In genomic region chr19:19627442-19627715, GRCh38 we compare ENCODE assay signal across 6 cellular contexts. TPM values are rescaled to one million over a fixed set of nuclear protein-coding genes. Genes with fewer than 3 reads are reported as not detected.
DNase-seq lines count a peak whose midpoint lies in the region; ATAC-seq and TF ChIP-seq lines count a peak whose summit lies in the region.

No MANE protein-coding gene starts in this region.

- H2BK120ac ChIP-seq in neuronal stem cell (ENCODE audit: low read depth, low read length) = peak overlapping the region; percentile 55

- H2BK15ac ChIP-seq in neuronal stem cell (ENCODE audit: low read length) = peak overlapping the region; percentile 64

- WGBS in neuronal stem cell (ENCODE audit: extremely low coverage in 2 of 2, insufficient read length in 2 of 2, insufficient replicate concordance in 1 of 2), 2 donors = no CpG with 5 or more reads among the region's 5 CpGs

- no peak overlapping the region for H2AFZ ChIP-seq in GM23338
- H2AFZ ChIP-seq in neuronal stem cell (ENCODE audit: low read length) = no peak overlapping the region

- no peaks in the 10 kb centered on the region for H3K9me3 ChIP-seq in adipocyte (ENCODE audit: control insufficient read depth, low read length)
- H3K9me3 ChIP-seq in neuronal stem cell (replicated peaks in 1 of 2; ENCODE audit: control insufficient read depth in 2 of 2, insufficient read depth in 1 of 2, low read depth in 1 of 2, low read length in 2 of 2) = peaks cover 0 to 3% of the 10 kb centered on the region in 2 donors

- H4K91ac ChIP-seq in neuronal stem cell (ENCODE audit: low read depth, low read length, poor library complexity) = no peak overlapping the region

- no peak overlapping the region for H3K14ac ChIP-seq in neuronal stem cell (ENCODE audit: low read length)

- peaks cover 13% of the 10 kb centered on the region for H3K79me1 ChIP-seq in neuronal stem cell (ENCODE audit: low read depth, low read length)

- 0 out of 2 replicates have a peak, but pooled peaks cover 4% of the 10 kb centered on the region for H3F3A ChIP-seq in GM23338 (replicated peaks; ENCODE audit: low read depth)

- H3K4ac ChIP-seq in neuronal stem cell (ENCODE audit: low read length) = no peak overlapping the region

- H3K9ac ChIP-seq in adipocyte (ENCODE audit: low read length) = no peak overlapping the region
- peak overlapping the region; percentile 92 for H3K9ac ChIP-seq in neuronal stem cell (ENCODE audit: low read depth, low read length, poor library complexity)

- peak overlapping the region; percentile 96 for H3K18ac ChIP-seq in neuronal stem cell (ENCODE audit: low read length)

- peak overlapping the region; percentile 89 for H3K4me3 Mint-ChIP-seq in GM23338

- peaks cover 21% of the 10 kb centered on the region for H3K79me2 ChIP-seq in GM23338 (replicated peaks; ENCODE audit: insufficient read depth)

- H3K23ac ChIP-seq in neuronal stem cell (ENCODE audit: low read depth, low read length, poor library complexity) = peak overlapping the region; percentile 81

- peak overlapping the region; percentile 92 for H3K4me2 ChIP-seq in GM23338
- H3K4me2 ChIP-seq in neuronal stem cell (ENCODE audit: insufficient read depth, low read length, poor library complexity, severe bottlenecking) = peak overlapping the region; percentile 96

- H2BK5ac ChIP-seq in neuronal stem cell (ENCODE audit: low read length) = no peak overlapping the region

- H3K27me3 Mint-ChIP-seq in GM23338 (ENCODE audit: insufficient read depth, low read depth, poor library complexity) = peaks cover 19% of the 10 kb centered on the region

- H3K27ac ChIP-seq in GM23338 (ENCODE audit: low read depth) (0 out of 2 replicates have a peak overlapping the region, but pooled peaks have one; percentile 98), neuronal stem cell (replicated peaks; ENCODE audit: low read length) (no peak overlapping the region)

- no peaks in the 10 kb centered on the region; the same call in 2 of the 3 replicates for H3K9me3 Mint-ChIP-seq in GM23338

- no peak for TF ChIP-seq CTCF in GM23338 (conservative IDR thresholded peaks at IDR 0.05; ENCODE audit: low read depth in 2 of 2)

- no peaks in the 10 kb centered on the region for H3K9me2 ChIP-seq in GM23338 (ENCODE audit: insufficient read depth)

- ATAC-seq in GM23338 (no peak), HG02623 (IDR thresholded peaks at IDR 0.05; ENCODE audit: unreplicated experiment) (no peak), HG03097 (IDR thresholded peaks at IDR 0.05; ENCODE audit: low FRiP score, unreplicated experiment) (no peak), HG03196 (IDR thresholded peaks at IDR 0.05; ENCODE audit: unreplicated experiment) (no peak)

- DNase-seq in GM23338 (ENCODE audit: low spot score) (no peak), adipocyte (ENCODE audit: low read depth) (no peak), neuronal stem cell (ENCODE audit: low spot score) (no peak)

- H3K4me1 ChIP-seq in GM23338 (ENCODE audit: insufficient read depth) = peaks cover 3% of the 10 kb centered on the region
- no peaks in the 10 kb centered on the region for H3K4me1 ChIP-seq in adipocyte (ENCODE audit: control insufficient read depth, insufficient read depth, low read length)
- H3K4me1 ChIP-seq in neuronal stem cell (ENCODE audit: control insufficient read depth in 2 of 2, insufficient read depth in 1 of 2, low read depth in 1 of 2, low read length in 2 of 2) = peaks cover 0 to 15% of the 10 kb centered on the region in 2 donors

- H4K8ac ChIP-seq in neuronal stem cell (ENCODE audit: low read depth, low read length) = peak overlapping the region; percentile 24

- peak overlapping the region; percentile 84 for H3K27ac Mint-ChIP-seq in GM23338

- no peak overlapping the region for H2BK12ac ChIP-seq in neuronal stem cell (ENCODE audit: low read length)

- peak overlapping the region; percentile 2 for H2AK5ac ChIP-seq in neuronal stem cell (ENCODE audit: low read depth, low read length)

- H3K36me3 ChIP-seq in GM23338 (ENCODE audit: insufficient read depth) (0 out of 2 replicates have a peak, but pooled peaks cover 4% of the 10 kb centered on the region), adipocyte (ENCODE audit: control insufficient read depth, insufficient read depth, low read length, severe bottlenecking) (no peaks in the 10 kb centered on the region), neuronal stem cell (replicated peaks in 1 of 2; ENCODE audit: control insufficient read depth in 2 of 2, insufficient read depth in 2 of 2, low read length in 2 of 2) (peaks cover 20 to 22% of the 10 kb centered on the region in 2 donors)

- 0 out of 2 replicates have a peak, but pooled peaks cover 4% of the 10 kb centered on the region for H4K20me1 ChIP-seq in GM23338 (replicated peaks; ENCODE audit: insufficient read depth)

- peaks cover 17% of the 10 kb centered on the region for H3K4me1 Mint-ChIP-seq in GM23338

- peaks cover 32% of the 10 kb centered on the region for H3K36me3 Mint-ChIP-seq in GM23338 (ENCODE audit: low read depth)

- peak overlapping the region; percentile 82 for H3K4me3 ChIP-seq in GM23338
- H3K4me3 ChIP-seq in adipocyte (ENCODE audit: low read length) = peak overlapping the region; percentile 37
- peak overlapping the region in 1 of 2 donors; percentile 97 for H3K4me3 ChIP-seq in neuronal stem cell (ENCODE audit: low read length in 2 of 2)

- no peaks in the 10 kb centered on the region for H3K27me3 ChIP-seq in GM23338 (ENCODE audit: insufficient read depth)
- H3K27me3 ChIP-seq in adipocyte (replicated peaks; ENCODE audit: control insufficient read depth, insufficient read depth, low read length) = no peaks in the 10 kb centered on the region
- H3K27me3 ChIP-seq in neuronal stem cell (ENCODE audit: control insufficient read depth in 3 of 3, insufficient read depth in 3 of 3, low read depth in 1 of 3, low read length in 3 of 3) = no peaks in the 10 kb centered on the region

TF ChIP-seq in GM23338, 12 proteins besides CTCF, POLR2A, EP300 and RAD21 (continues in another document):
- TF ChIP-seq EZH2 (IDR thresholded peaks at IDR 0.05; ENCODE audit: low read depth, unreplicated experiment) = no peak
- no peak for TF ChIP-seq NANOG (IDR thresholded peaks at IDR 0.05; ENCODE audit: borderline replicate concordance)
- TF ChIP-seq ETS1 (IDR thresholded peaks at IDR 0.05) = no peak
- no peak for TF ChIP-seq JUNB (IDR thresholded peaks at IDR 0.05; ENCODE audit: unreplicated experiment)
- TF ChIP-seq CREB1 (CRISPR knock-in tag; IDR thresholded peaks at IDR 0.05; ENCODE audit: low read depth) = no peak
- no peak for TF ChIP-seq POLR2AphosphoS5 (IDR thresholded peaks at IDR 0.05; ENCODE audit: low read depth)
- TF ChIP-seq STAT1 (IDR thresholded peaks at IDR 0.05; ENCODE audit: unreplicated experiment) = no peak

RNA-seq across cellular contexts. Expression of gene LPAR2, which starts 0.6 kb away (rescaled TPM):
- 49.5 and 63.1 TPM in 2 replicates for total RNA-seq in GM23338 (2014; rRNA removed; shearing (Covaris generic))
- polyA plus RNA-seq in GM23338 (2016; fragmentation: Nextera tagmentation; extraction: Ambion mirVana) = 35.8 and 39.4 TPM in 2 replicates
- polyA plus RNA-seq in neuronal stem cell (2013, experiment 1 of 2) = 79.0 TPM
- polyA plus RNA-seq in neuronal stem cell (2013, experiment 2 of 2) = 73.0 TPM

RNA-seq across cellular contexts. Expression of gene PBX4, which starts 8.9 kb away (rescaled TPM):
- 1.5 and 2.6 TPM in 2 replicates for total RNA-seq in GM23338 (2014; rRNA removed; shearing (Covaris generic))
- 4.1 and 5.3 TPM in 2 replicates for polyA plus RNA-seq in GM23338 (2016; fragmentation: Nextera tagmentation; extraction: Ambion mirVana)
- polyA plus RNA-seq in neuronal stem cell (2013, experiment 1 of 2) = 6.9 TPM
- 7.0 TPM for polyA plus RNA-seq in neuronal stem cell (2013, experiment 2 of 2)

RNA-seq across cellular contexts. Expression of gene GMIP, which starts 16.1 kb away (rescaled TPM):
- total RNA-seq in GM23338 (2014; rRNA removed; shearing (Covaris generic)) = 19.8 and 22.1 TPM in 2 replicates
- polyA plus RNA-seq in GM23338 (2016; fragmentation: Nextera tagmentation; extraction: Ambion mirVana) = 5.1 and 6.2 TPM in 2 replicates
- 6.5 TPM for polyA plus RNA-seq in neuronal stem cell (2013, experiment 1 of 2)
- polyA plus RNA-seq in neuronal stem cell (2013, experiment 2 of 2) = 6.7 TPM

RNA-seq across cellular contexts. Expression of gene ATP13A1, which starts 36.1 kb away (rescaled TPM):
- total RNA-seq in GM23338 (2014; rRNA removed; shearing (Covaris generic)) = 109 and 307 TPM in 2 replicates
- 38.1 and 41.5 TPM in 2 replicates for polyA plus RNA-seq in GM23338 (2016; fragmentation: Nextera tagmentation; extraction: Ambion mirVana)
- 20.7 TPM for polyA plus RNA-seq in neuronal stem cell (2013, experiment 1 of 2)
- 20.1 TPM for polyA plus RNA-seq in neuronal stem cell (2013, experiment 2 of 2)

RNA-seq across cellular contexts. Expression of gene ZNF101, which starts 41.3 kb away (rescaled TPM):
- total RNA-seq in GM23338 (2014; rRNA removed; shearing (Covaris generic)) = 46.4 and 51.0 TPM in 2 replicates
- polyA plus RNA-seq in GM23338 (2016; fragmentation: Nextera tagmentation; extraction: Ambion mirVana) = 47.9 and 52.9 TPM in 2 replicates
- 14.0 TPM for polyA plus RNA-seq in neuronal stem cell (2013, experiment 1 of 2)
- 14.0 TPM for polyA plus RNA-seq in neuronal stem cell (2013, experiment 2 of 2)
